In genomic region chr19:33290956-33291622, GRCh38 we compare ENCODE assay signal across 1 cellular context.
TF ChIP-seq lines count a peak whose summit lies in the region.

No MANE protein-coding gene starts in this region.

TF ChIP-seq in HepG2, 621 proteins besides CTCF, POLR2A, EP300 and RAD21 (continued from another document and continues in another):
- TF ChIP-seq ZFP41 (CRISPR knock-in tag; IDR thresholded peaks at IDR 0.05; ENCODE audit: borderline replicate concordance) (no peak), SOX6 (IDR thresholded peaks at IDR 0.05) (no peak), SOX6 (CRISPR knock-in tag; IDR thresholded peaks at IDR 0.05) (peak; percentile 45; the same call in 1 of the 2 replicates), NCOA1 (CRISPR knock-in tag; IDR thresholded peaks at IDR 0.05) (no peak), MTF1 (CRISPR knock-in tag; IDR thresholded peaks at IDR 0.05) (no peak), STAT5B (CRISPR knock-in tag; IDR thresholded peaks at IDR 0.05) (no peak), ZNF512 (CRISPR knock-in tag; IDR thresholded peaks at IDR 0.05) (no peak), ZBTB8A (CRISPR knock-in tag; IDR thresholded peaks at IDR 0.05; ENCODE audit: borderline replicate concordance, low read depth) (no peak), BORCS8-MEF2B (CRISPR knock-in tag; IDR thresholded peaks at IDR 0.05) (no peak), HOXA9 (CRISPR knock-in tag; IDR thresholded peaks at IDR 0.05; ENCODE audit: borderline replicate concordance) (no peak), MLX (CRISPR knock-in tag; IDR thresholded peaks at IDR 0.05) (peak; percentile 53; the same call in 1 of the 2 replicates), ZNF547 (CRISPR knock-in tag; IDR thresholded peaks at IDR 0.05) (no peak), DNMT3B (CRISPR knock-in tag; conservative IDR thresholded peaks at IDR 0.05) (no peak), ZBTB1 (CRISPR knock-in tag; IDR thresholded peaks at IDR 0.05; ENCODE audit: borderline replicate concordance) (no peak), FOXO4 (CRISPR knock-in tag; conservative IDR thresholded peaks at IDR 0.05) (no peak), FOXP4 (CRISPR knock-in tag; IDR thresholded peaks at IDR 0.05) (no peak), ZBTB39 (CRISPR knock-in tag; IDR thresholded peaks at IDR 0.05) (no peak), MATR3 (CRISPR knock-in tag; IDR thresholded peaks at IDR 0.05) (no peak), NFATC3 (CRISPR knock-in tag; IDR thresholded peaks at IDR 0.05) (no peak), KDM5B (CRISPR knock-in tag; IDR thresholded peaks at IDR 0.05; ENCODE audit: borderline replicate concordance) (peak; percentile 42; the same call in 1 of the 2 replicates), ZMAT5 (CRISPR knock-in tag; IDR thresholded peaks at IDR 0.05; ENCODE audit: borderline replicate concordance, low read depth) (no peak), NFAT5 (CRISPR knock-in tag; IDR thresholded peaks at IDR 0.05) (no peak), ZBTB20 (CRISPR knock-in tag; IDR thresholded peaks at IDR 0.05; ENCODE audit: borderline replicate concordance, low read depth) (no peak), NCOA5 (CRISPR knock-in tag; IDR thresholded peaks at IDR 0.05) (no peak), SP4 (CRISPR knock-in tag; IDR thresholded peaks at IDR 0.05) (no peak), CENPT (CRISPR knock-in tag; IDR thresholded peaks at IDR 0.05; ENCODE audit: low read depth) (no peak), SAP130 (CRISPR knock-in tag; IDR thresholded peaks at IDR 0.05; ENCODE audit: low read depth) (peak; percentile 16; the same call in 1 of the 2 replicates), ZMAT3 (CRISPR knock-in tag; conservative IDR thresholded peaks at IDR 0.05) (no peak), DMTF1 (CRISPR knock-in tag; IDR thresholded peaks at IDR 0.05) (no peak), TAF15 (IDR thresholded peaks at IDR 0.05; ENCODE audit: low read depth, low read length, poor library complexity, severe bottlenecking) (no peak), ZNF30 (CRISPR knock-in tag; IDR thresholded peaks at IDR 0.05) (no peak), ZFP36 (IDR thresholded peaks at IDR 0.05; ENCODE audit: borderline replicate concordance, low read depth, low read length, partially characterized antibody) (no peak), ZSCAN9 (CRISPR knock-in tag; IDR thresholded peaks at IDR 0.05; ENCODE audit: borderline replicate concordance) (no peak), ZNF713 (CRISPR knock-in tag; IDR thresholded peaks at IDR 0.05) (no peak), ZNF503 (CRISPR knock-in tag; IDR thresholded peaks at IDR 0.05) (no peak), THAP11 (CRISPR knock-in tag; IDR thresholded peaks at IDR 0.05) (no peak), ZC3H13 (CRISPR knock-in tag; IDR thresholded peaks at IDR 0.05) (no peak), NR1H2 (CRISPR knock-in tag; IDR thresholded peaks at IDR 0.05; ENCODE audit: borderline replicate concordance, low read depth) (no peak), ZNF44 (CRISPR knock-in tag; IDR thresholded peaks at IDR 0.05) (no peak), POLR2AphosphoS5 (IDR thresholded peaks at IDR 0.05; ENCODE audit: low read depth, low read length) (no peak), ONECUT2 (CRISPR knock-in tag; IDR thresholded peaks at IDR 0.05) (no peak), KLF16 (CRISPR knock-in tag; IDR thresholded peaks at IDR 0.05) (peak in 1 of 2 experiments; percentile 27; a peak in 1 of 4 replicates), XRCC5 (optimal IDR thresholded peaks at IDR 0.05; ENCODE audit: low read length) (no peak), ZNF335 (CRISPR knock-in tag; IDR thresholded peaks at IDR 0.05) (no peak), ZBTB33 (CRISPR knock-in tag; IDR thresholded peaks at IDR 0.05) (no peak), ZNF782 (CRISPR knock-in tag; IDR thresholded peaks at IDR 0.05; ENCODE audit: borderline replicate concordance) (no peak), ZFP82 (CRISPR knock-in tag; IDR thresholded peaks at IDR 0.05; ENCODE audit: borderline replicate concordance) (no peak)
